ENCODE assay signal across 11 cellular contexts in genomic region chr5:80239680-80240367, GRCh38. TPM values are rescaled to one million over a fixed set of nuclear protein-coding genes. Genes with fewer than 3 reads are reported as not detected.
DNase-seq lines count a peak whose midpoint lies in the region; ATAC-seq, FAIRE-seq and TF ChIP-seq lines count a peak whose summit lies in the region.
"Had no signal": no experiment of that assay in that cellular context is flagged by ENCODE, and none has a peak within 500 bp of the region (broad histone marks: within the 10 kb centered on the region; RNA-seq: fewer than 3 reads in every experiment).

No MANE protein-coding gene starts in this region.

- H3K27me3 Mint-ChIP-seq in brain = no peaks in the 10 kb centered on the region
- no peaks in the 10 kb centered on the region for H3K27me3 Mint-ChIP-seq in type B pancreatic cell

- H3K4me3 ChIP-seq in right lobe of liver (no peak overlapping the region), upper lobe of left lung (no peak overlapping the region)
- H3K4me3 ChIP-seq: GM12878 had no signal

- peak overlapping the region; percentile 61 to 98 (median 98) for H3K27ac Mint-ChIP-seq in brain
- H3K27ac Mint-ChIP-seq in type B pancreatic cell = no peak overlapping the region

- TF ChIP-seq EP300 in upper lobe of left lung (IDR thresholded peaks at IDR 0.05) = no peak

- H3K9me3 Mint-ChIP-seq in brain (peaks cover 17 to 24% (median 21%) of the 10 kb centered on the region in 5 experiments), type B pancreatic cell (peaks cover 5% of the 10 kb centered on the region)

- TF ChIP-seq CTCF in brain (conservative IDR thresholded peaks at IDR 0.05) (no peak), right lobe of liver (IDR thresholded peaks at IDR 0.05) (no peak), upper lobe of left lung (IDR thresholded peaks at IDR 0.05) (no peak), GM13977 (IDR thresholded peaks at IDR 0.05; ENCODE audit: extremely low read depth, insufficient read depth, missing control alignments) (no peak), type B pancreatic cell (conservative IDR thresholded peaks at IDR 0.05) (no peak), D721Med (IDR thresholded peaks at IDR 0.05; ENCODE audit: insufficient read depth, missing control alignments) (no peak)

- H3K36me3 ChIP-seq in right lobe of liver = peaks cover 0 to 10% (median 0%) of the 10 kb centered on the region in 4 donors
- no peaks in the 10 kb centered on the region for H3K36me3 ChIP-seq in upper lobe of left lung
- H3K36me3 ChIP-seq: breast epithelium had no signal

- H3K4me3 Mint-ChIP-seq in brain (peak overlapping the region in 3 of 5 experiments; percentile 61 to 77 (median 72)), type B pancreatic cell (no peak overlapping the region)

- in situ Hi-C loops in GM13977 (cut with MboI; ENCODE audit: low pct_unique_long_range_greater_than_20kb, low sequenced_read_pairs, unreplicated experiment) = no loop called here

- H3K36me3 Mint-ChIP-seq in brain (peaks cover 36% of the 10 kb centered on the region), type B pancreatic cell (peaks cover 18% of the 10 kb centered on the region)

- ATAC-seq in Right ventricle myocardium superior (ENCODE audit: poor library complexity) (peak; percentile 61), right lobe of liver (peak; percentile 32 to 76 (median 44)), upper lobe of left lung (ENCODE audit: low FRiP score in 2 of 2) (peak in 1 of 2 donors; percentile 10)

- TF ChIP-seq POLR2A in right lobe of liver (IDR thresholded peaks at IDR 0.05) (no peak), upper lobe of left lung (IDR thresholded peaks at IDR 0.05) (no peak)

- 47% methylated on average over 3 of the region's 4 CpGs for WGBS in right lobe of liver (ENCODE audit: insufficient coverage, low coverage, low lambda C conversion rate, missing lambda C conversion rate)
- 24 to 41% methylated on average over 4 of the region's 4 CpGs for WGBS in upper lobe of left lung, 2 donors

- H3K4me1 Mint-ChIP-seq in brain (peaks cover 47% of the 10 kb centered on the region), type B pancreatic cell (ENCODE audit: unreplicated experiment) (peaks cover 16% of the 10 kb centered on the region)

- intact Hi-C loops in Right ventricle myocardium superior (cut with DNase I) (no loop called here), cardiac septum (cut with DNase I) (no loop called here), right lobe of liver (cut with DNase I) (no loop called here)

- H3K9me3 ChIP-seq in right lobe of liver (no peaks in the 10 kb centered on the region), upper lobe of left lung (peaks cover 0 to 8% (median 6%) of the 10 kb centered on the region in 4 donors)
- H3K9me3 ChIP-seq: breast epithelium had no signal

- H3K4me1 ChIP-seq in right lobe of liver (peaks cover 0 to 20% (median 7%) of the 10 kb centered on the region in 4 donors), upper lobe of left lung (peaks cover 15 to 26% (median 19%) of the 10 kb centered on the region in 4 donors)

- no peak for FAIRE-seq in D721Med (lab: Jason Lieb, UNC)
- FAIRE-seq: GM12878 had no signal

- no peak for DNase-seq in Right ventricle myocardium superior
- no peak for DNase-seq in cardiac septum (ENCODE audit: low spot score)
- DNase-seq in right lobe of liver = no peak
- DNase-seq in upper lobe of left lung = no peak
- no peak for DNase-seq in GM13977 (ENCODE audit: low spot score)
- DNase-seq in type B pancreatic cell (ENCODE audit: extremely low spot score, unreplicated experiment) = no peak
- no peak for DNase-seq in D721Med (ENCODE audit: insufficient read length, low spot score)

- H3K27ac ChIP-seq in right lobe of liver (peak overlapping the region in 2 of 3 donors; percentile 18 to 19), upper lobe of left lung (peak overlapping the region in 3 of 4 donors; percentile 35 to 42 (median 36))
- H3K27ac ChIP-seq: parathyroid adenoma had no signal

- H3K27me3 ChIP-seq in right lobe of liver (no peaks in the 10 kb centered on the region), upper lobe of left lung (no peaks in the 10 kb centered on the region)
- H3K27me3 ChIP-seq: breast epithelium had no signal

RNA-seq across cellular contexts. Expression of gene SERINC5, which starts 16.0 kb away (rescaled TPM):
- total RNA-seq in Right ventricle myocardium superior (10.7 TPM), cardiac septum (20.9 TPM), right lobe of liver (10 to 100 TPM; 30.1 to 82.1 (median 57.9) TPM), upper lobe of left lung (10 to 100 TPM; 27.3 to 62.4 (median 41.3) TPM), type B pancreatic cell (ENCODE audit: low replicate concordance) (59.0 and 161 TPM in 2 replicates)
- 9.8 TPM for polyA plus RNA-seq in brain (ENCODE audit: insufficient read depth, low read depth, low replicate concordance)
